ENCODE assay signal across 12 cellular contexts in the genomic region with DNA sequence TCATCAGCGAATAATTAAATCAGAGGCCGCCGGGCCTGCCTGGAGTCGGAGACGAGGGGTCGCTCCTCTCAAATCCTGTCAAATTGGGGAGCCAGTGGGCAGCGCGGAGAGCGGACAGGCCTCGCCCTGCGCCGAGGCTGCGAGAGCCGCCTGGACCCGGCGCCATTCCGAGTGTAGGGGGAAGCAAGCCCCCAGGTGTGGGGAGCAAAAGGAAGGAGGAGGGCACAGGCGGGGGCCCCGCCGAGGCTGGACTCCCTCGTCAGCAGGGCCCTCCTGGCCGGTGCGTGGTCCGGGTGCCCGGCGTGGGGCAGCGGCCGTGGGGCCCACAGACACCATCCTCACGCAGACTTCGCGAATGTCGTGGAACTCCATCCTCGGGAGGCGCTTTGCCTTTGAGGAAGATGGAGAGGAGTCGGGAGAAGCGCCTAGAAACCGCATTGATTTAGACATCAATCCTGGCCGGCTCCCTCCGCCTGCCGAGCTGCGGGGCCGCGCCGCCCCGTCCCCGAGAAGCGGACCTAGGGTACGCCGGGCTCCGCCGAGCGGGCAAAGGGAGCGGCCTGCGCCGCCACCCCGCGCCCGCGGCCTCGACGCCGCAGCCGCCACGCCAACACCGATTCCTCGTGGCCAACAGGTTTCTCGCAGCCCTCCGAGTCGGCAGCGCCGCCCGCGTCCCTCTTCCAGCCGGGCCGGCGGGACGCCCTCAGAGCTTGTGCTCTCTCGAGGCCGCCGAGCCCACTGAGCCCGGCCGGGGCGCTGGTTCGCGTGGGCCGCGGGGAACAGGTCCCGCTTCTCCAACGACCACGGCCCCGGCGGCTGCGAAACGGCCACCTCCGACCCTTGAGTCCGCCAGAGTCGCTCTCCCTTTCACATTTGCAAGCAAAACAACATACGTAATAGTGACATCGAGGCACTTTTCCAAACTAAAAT. TPM values are rescaled to one million over a fixed set of nuclear protein-coding genes. Genes with fewer than 3 reads are reported as not detected.
DNase-seq lines count a peak whose midpoint lies in the region; ATAC-seq, FAIRE-seq and TF ChIP-seq lines count a peak whose summit lies in the region.
"Had no signal": no experiment of that assay in that cellular context is flagged by ENCODE, and none has a peak within 500 bp of the region (broad histone marks: within the 10 kb centered on the region; RNA-seq: fewer than 3 reads in every experiment).

No MANE protein-coding gene starts in this region.

- DNase-seq in stimulated activated naive CD8-positive, alpha-beta T cell treated with anti-CD3 and anti-CD28 coated beads, Interleukin-15, Interleukin-2, amounts not matched to agents 100 U/mL and 50 U/mL, for 24 hours = no peak
- DNase-seq in H1 (ENCODE audit: low read depth in 1 of 2, low spot score in 2 of 2) (peak in 1 of 2 experiments; percentile 70), dedifferentiated amniotic fluid mesenchymal stem cell (ENCODE audit: extremely low spot score) (no peak)
- DNase-seq: activated T-cell treated with anti-CD3 and anti-CD28 coated beads, Interleukin-2, amount 50 U/mL, for 1 hour; stimulated activated CD4-positive, alpha-beta T cell treated with anti-CD3 and anti-CD28 coated beads, Interleukin-4, amount 100 ng/mL, for 4 hours; T-helper 9 cell had no signal

- H4K20me1 ChIP-seq in H1 (replicated peaks in 1 of 2; ENCODE audit: control insufficient read depth in 1 of 2, insufficient read depth in 2 of 2, low read length in 2 of 2) = peaks cover 0 to 4% of the 10 kb centered on the region in 2 experiments

- no peak overlapping the region for H3K9ac ChIP-seq in H1 (replicated peaks in 1 of 4; ENCODE audit: extremely low read depth in 1 of 4, low read depth in 3 of 4, low read length in 3 of 4)
- H3K9ac ChIP-seq: BLaER1 treated with 17β-estradiol and CSF1 and Interleukin-3, amounts not matched to agents 10 nM and 100 nM had no signal

- no peak overlapping the region for H2BK5ac ChIP-seq in H1 (ENCODE audit: low read depth, low read length)

- H3K4me3 ChIP-seq in H1 (ENCODE audit: extremely low read depth in 1 of 4, insufficient read depth in 2 of 4, low read depth in 3 of 4, low read length in 4 of 4) = peak overlapping the region; percentile 44 to 73 (median 57)

- H3K4me1 Mint-ChIP-seq in stimulated activated naive CD8-positive, alpha-beta T cell treated with anti-CD3 and anti-CD28 coated beads, Interleukin-15, Interleukin-2, amounts not matched to agents 100 ng/mL and 50 ng/mL, for 24 hours (ENCODE audit: low read depth) = peaks cover 13% of the 10 kb centered on the region
- H3K4me1 Mint-ChIP-seq in nephron = peaks cover 11% of the 10 kb centered on the region

- H3K79me1 ChIP-seq in H1 (ENCODE audit: low read depth, low read length) = no peaks in the 10 kb centered on the region

- H3K4me3 Mint-ChIP-seq in stimulated activated naive CD8-positive, alpha-beta T cell treated with anti-CD3 and anti-CD28 coated beads, Interleukin-15, Interleukin-2, amounts not matched to agents 100 ng/mL and 50 ng/mL, for 24 hours = peak overlapping the region; percentile 41
- peak overlapping the region; percentile 46 to 58 (median 47) for H3K4me3 Mint-ChIP-seq in nephron

- H3K18ac ChIP-seq in H1 (ENCODE audit: extremely low read depth, low read length) = no peak overlapping the region

- H3K9me3 Mint-ChIP-seq in stimulated activated naive CD8-positive, alpha-beta T cell treated with anti-CD3 and anti-CD28 coated beads, Interleukin-15, Interleukin-2, amounts not matched to agents 100 ng/mL and 50 ng/mL, for 24 hours = peaks cover 7% of the 10 kb centered on the region
- H3K9me3 Mint-ChIP-seq in nephron = peaks cover 6% of the 10 kb centered on the region

- no peaks in the 10 kb centered on the region for H3K79me2 ChIP-seq in H1 (ENCODE audit: control insufficient read depth in 1 of 2, insufficient read depth in 2 of 2, low read length in 2 of 2)

- H3K23me2 ChIP-seq in H1 (ENCODE audit: low read depth, low read length) = peaks cover 17% of the 10 kb centered on the region; the same call in 1 of the 2 replicates

- TF ChIP-seq CTCF in H1 (IDR thresholded peaks at IDR 0.05; ENCODE audit: control extremely low read depth in 1 of 3, insufficient read depth in 1 of 3, low read depth in 1 of 3, low read length in 3 of 3) (no peak), nephron (IDR thresholded peaks at IDR 0.05; ENCODE audit: unreplicated experiment in 3 of 3) (no peak)

- no peak overlapping the region for H3K14ac ChIP-seq in H1 (ENCODE audit: insufficient read length)

- no peak overlapping the region for H2BK12ac ChIP-seq in H1 (ENCODE audit: low read depth, low read length)

- H2BK120ac ChIP-seq in H1 (replicated peaks; ENCODE audit: low read depth, low read length) = no peak overlapping the region

- no peak overlapping the region for H2BK15ac ChIP-seq in H1 (ENCODE audit: low read length)

- no peak for TF ChIP-seq EP300 in H1 (IDR thresholded peaks at IDR 0.05; ENCODE audit: borderline replicate concordance in 1 of 2, low read depth in 2 of 2, low read length in 2 of 2)

- H4K91ac ChIP-seq in H1 (replicated peaks; ENCODE audit: insufficient read length, low read length) = no peak overlapping the region

- peak overlapping the region; percentile 75 to 95 for H3K4me2 ChIP-seq in H1 (ENCODE audit: insufficient read depth in 1 of 2, low read depth in 2 of 2, low read length in 2 of 2)
- H3K4me2 ChIP-seq: BLaER1 treated with 17β-estradiol and CSF1 and Interleukin-3, amounts not matched to agents 10 nM and 100 nM had no signal

- ATAC-seq in stimulated activated naive CD8-positive, alpha-beta T cell treated with anti-CD3 and anti-CD28 coated beads, Interleukin-15, Interleukin-2, amounts not matched to agents 100 U/mL and 50 U/mL, for 24 hours = no peak
- ATAC-seq in GM21381 (IDR thresholded peaks at IDR 0.05; ENCODE audit: unreplicated experiment) = no peak
- ATAC-seq in HG02938 (IDR thresholded peaks at IDR 0.05; ENCODE audit: unreplicated experiment) = no peak
- no peak for ATAC-seq in HG03139 (IDR thresholded peaks at IDR 0.05; ENCODE audit: unreplicated experiment)

- no peak overlapping the region for H3K27ac Mint-ChIP-seq in stimulated activated naive CD8-positive, alpha-beta T cell treated with anti-CD3 and anti-CD28 coated beads, Interleukin-15, Interleukin-2, amounts not matched to agents 100 ng/mL and 50 ng/mL, for 24 hours
- no peak overlapping the region for H3K27ac Mint-ChIP-seq in nephron

- FAIRE-seq in H1 (lab: Jason Lieb, UNC) = no peak

- H2AFZ ChIP-seq in H1 (ENCODE audit: low read length) = peak overlapping the region; percentile 46; the same call in 1 of the 2 replicates

- H3K36me3 ChIP-seq in H1 (ENCODE audit: control insufficient read depth in 2 of 4, insufficient read depth in 4 of 4, low read length in 3 of 4) = peaks cover 0 to 5% (median 0%) of the 10 kb centered on the region in 4 experiments; a peak in 1 of 8 replicates
- H3K36me3 ChIP-seq: BLaER1 treated with 17β-estradiol and CSF1 and Interleukin-3, amounts not matched to agents 10 nM and 100 nM had no signal

- H3K23ac ChIP-seq in H1 (ENCODE audit: insufficient read length) = no peak overlapping the region

- CTCF ChIA-PET in H1 (lab: Charles Lee; ENCODE audit: partially characterized antibody) = interaction anchor here (0.6 to 3.2 kb wide), 4 partner anchors 13 to 713 kb away, joined by 3 to 17 read pairs (median 4); no protein-coding TSS in a partner anchor

- POLR2A ChIA-PET in H1 (lab: Charles Lee; ENCODE audit: partially characterized antibody) = interaction anchor here (0.8 to 3.5 kb wide), 2 partner anchors 9 to 13 kb away, joined by 3 to 18 read pairs; no protein-coding TSS in a partner anchor

- no peak overlapping the region for H4K5ac ChIP-seq in H1 (ENCODE audit: insufficient read length, low read depth, low read length)

- no peak overlapping the region for H2BK20ac ChIP-seq in H1 (ENCODE audit: low read length)

- no peaks in the 10 kb centered on the region for H3K9me3 ChIP-seq in H1 (ENCODE audit: insufficient read depth in 2 of 2, low read depth in 1 of 2, low read length in 1 of 2)

- WGBS in H1 (ENCODE audit: extremely low coverage in 1 of 2, insufficient coverage in 1 of 2, insufficient read length in 1 of 2, insufficient replicate concordance in 2 of 2, low coverage in 1 of 2, low lambda C conversion rate in 2 of 2, missing lambda C conversion rate in 1 of 2), 2 experiments = 1% methylated on average over 54 of the region's 99 CpGs; no CpG with 5 or more reads in 1 of the 2 experiments

- no peak overlapping the region for H3K4ac ChIP-seq in H1 (replicated peaks; ENCODE audit: insufficient read length, low read depth, low read length)

- TF ChIP-seq POLR2A in H1 (IDR thresholded peaks at IDR 0.05; ENCODE audit: control extremely low read depth in 1 of 2, low read depth in 2 of 2, low read length in 2 of 2) = no peak

- peaks cover 7 to 18% (median 9%) of the 10 kb centered on the region in 4 experiments for H3K4me1 ChIP-seq in H1 (replicated peaks in 1 of 4; ENCODE audit: control insufficient read depth in 3 of 4, insufficient read depth in 4 of 4, low read length in 3 of 4)

- H2AK5ac ChIP-seq in H1 (ENCODE audit: low read depth, low read length) = no peak overlapping the region

- peaks cover 11% of the 10 kb centered on the region for H3K36me3 Mint-ChIP-seq in stimulated activated naive CD8-positive, alpha-beta T cell treated with anti-CD3 and anti-CD28 coated beads, Interleukin-15, Interleukin-2, amounts not matched to agents 100 ng/mL and 50 ng/mL, for 24 hours (ENCODE audit: low read depth)
- no peaks in the 10 kb centered on the region for H3K36me3 Mint-ChIP-seq in nephron (ENCODE audit: low read depth)

- H3K27me3 Mint-ChIP-seq in stimulated activated naive CD8-positive, alpha-beta T cell treated with anti-CD3 and anti-CD28 coated beads, Interleukin-15, Interleukin-2, amounts not matched to agents 100 ng/mL and 50 ng/mL, for 24 hours = peaks cover 88% of the 10 kb centered on the region
- peaks cover 99% of the 10 kb centered on the region for H3K27me3 Mint-ChIP-seq in nephron (ENCODE audit: low read depth)

- H3K27ac ChIP-seq in H1 (ENCODE audit: low read depth, low read length) = no peak overlapping the region
- H3K27ac ChIP-seq: BLaER1 treated with 17β-estradiol and CSF1 and Interleukin-3, amounts not matched to agents 10 nM and 100 nM had no signal

- H4K8ac ChIP-seq in H1 (ENCODE audit: extremely low read depth, insufficient read depth, low read length) = peak overlapping the region; percentile 75; the same call in 1 of the 2 replicates

- TF ChIP-seq RAD21 in H1 (IDR thresholded peaks at IDR 0.05 in 1 of 2, conservative IDR thresholded peaks at IDR 0.05 in 1 of 2; ENCODE audit: low read depth in 2 of 2, low read length in 2 of 2) = no peak

- H3K56ac ChIP-seq in H1 (replicated peaks; ENCODE audit: insufficient read length, low read depth, low read length) = no peak overlapping the region

- H3K27me3 ChIP-seq in H1 (replicated peaks in 1 of 4; ENCODE audit: control insufficient read depth in 3 of 4, extremely low read depth in 1 of 4, insufficient read depth in 3 of 4, low read length in 3 of 4) = peaks cover 40 to 75% (median 58%) of the 10 kb centered on the region in 4 experiments

RNA-seq across cellular contexts. Expression of gene ONECUT2, which starts 6.7 kb away (rescaled TPM):
- total RNA-seq in H1 (2021; fragmentation: NEBNext Ultra II Directional; extraction: Animal tissue kit (Norgen Biotek cat#: 25700)) = 1.9 and 3.3 TPM in 2 replicates
- polyA plus RNA-seq in H1 (2011; rRNA removed) = 0.22 and 0.38 TPM in 2 replicates
- 0.26 TPM for polyA plus RNA-seq in H1 (2011; cell fraction: cytosol; rRNA removed)
- polyA plus RNA-seq in H1 (2011; cell fraction: nucleus; rRNA removed) = 0.63 TPM
- polyA plus RNA-seq in H1 (2012, experiment 1 of 2) = 0.40 to 0.98 TPM (median 0.74 TPM) in 4 replicates
- 0.03 TPM for polyA plus RNA-seq in H1 (2012, experiment 2 of 2)
- 1.1 TPM for polyA plus RNA-seq in H1 (2013, experiment 1 of 2)
- 0.92 TPM for polyA plus RNA-seq in H1 (2013, experiment 2 of 2)
- polyA minus RNA-seq in H1 (2011; rRNA and poly(A)+ RNA removed) = 1.3 and 3.5 TPM in 2 replicates
- 1.5 TPM for polyA minus RNA-seq in H1 (2011; cell fraction: cytosol; rRNA and poly(A)+ RNA removed)
- 3.0 TPM for polyA minus RNA-seq in H1 (2011; cell fraction: nucleus; rRNA and poly(A)+ RNA removed)
